In the genomic region with DNA sequence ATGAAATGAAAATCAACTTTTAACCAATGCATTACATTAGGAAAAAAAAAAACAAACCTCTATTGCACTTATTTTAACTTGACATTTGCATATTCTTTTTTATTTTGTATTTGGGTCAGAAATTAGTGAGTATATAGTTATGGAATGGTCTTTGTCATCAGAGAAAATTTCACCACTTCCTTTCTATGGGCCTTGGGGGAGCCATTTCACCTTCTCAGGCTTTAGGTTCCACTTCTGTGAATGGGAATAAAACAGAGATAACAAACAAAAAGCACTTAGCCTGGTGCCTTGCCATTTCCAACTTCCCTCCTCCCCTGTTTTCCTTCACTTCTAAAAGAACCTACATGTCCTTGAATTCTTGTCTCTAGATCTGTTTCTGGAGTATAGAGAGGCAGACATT, we compare ENCODE assay signal across 15 cellular contexts.
DNase-seq lines count a peak whose midpoint lies in the region; ATAC-seq, FAIRE-seq and TF ChIP-seq lines count a peak whose summit lies in the region.
"Had no signal": no experiment of that assay in that cellular context is flagged by ENCODE, and none has a peak within 500 bp of the region (broad histone marks: within the 10 kb centered on the region; RNA-seq: fewer than 3 reads in every experiment).

No MANE protein-coding gene starts in this region.

- CTCF ChIA-PET in K562 (lab: Yijun Ruan, JAX; ENCODE audit: low intra/inter-chr PET ratio): no interaction called here

- H3K4me1 ChIP-seq in K562 (replicated peaks in 1 of 2; ENCODE audit: control insufficient read depth in 2 of 2, insufficient read depth in 2 of 2, low read length in 2 of 2): no peaks in the 10 kb centered on the region
- H3K4me1 ChIP-seq in mesenchymal stem cell (ENCODE audit: control insufficient read depth, insufficient read depth, low read depth, low read length): no peaks in the 10 kb centered on the region
- no peaks in the 10 kb centered on the region for H3K4me1 ChIP-seq in small intestine (ENCODE audit: control insufficient read depth in 2 of 2, insufficient read depth in 1 of 2, low read depth in 1 of 2, low read length in 1 of 2)
- peaks cover 2% of the 10 kb centered on the region for H3K4me1 ChIP-seq in hepatocyte (ENCODE audit: insufficient read depth)

- ATAC-seq in K562 (peak; percentile 66), GM18519 (IDR thresholded peaks at IDR 0.05; ENCODE audit: low FRiP score, unreplicated experiment) (no peak)
- ATAC-seq: sciatic nerve had no signal

- H3K9me3 ChIP-seq in K562 (replicated peaks; ENCODE audit: control insufficient read depth, insufficient read depth, low read depth, low read length): no peaks in the 10 kb centered on the region
- H3K9me3 ChIP-seq in mesenchymal stem cell (ENCODE audit: control insufficient read depth, low read length): no peaks in the 10 kb centered on the region
- no peaks in the 10 kb centered on the region for H3K9me3 ChIP-seq in small intestine (ENCODE audit: control insufficient read depth, low read depth)
- H3K9me3 ChIP-seq in hepatocyte (ENCODE audit: low read depth): no peaks in the 10 kb centered on the region

- H2AFZ ChIP-seq in K562 (ENCODE audit: low read depth, low read length) (no peak overlapping the region), mesenchymal stem cell (ENCODE audit: low read depth, low read length) (no peak overlapping the region), hepatocyte (no peak overlapping the region)

- H3K27ac ChIP-seq in K562 (ENCODE audit: extremely low read depth, low read depth, low read length) (no peak overlapping the region), mesenchymal stem cell (ENCODE audit: low read length, poor library complexity, severe bottlenecking) (no peak overlapping the region), small intestine (ENCODE audit: low read depth in 1 of 2, low read length in 1 of 2) (no peak overlapping the region), hepatocyte (no peak overlapping the region), substantia nigra (ENCODE audit: low read depth, low read length, poor library complexity, severe bottlenecking) (no peak overlapping the region)

- no peaks in the 10 kb centered on the region for H3K36me3 ChIP-seq in K562 (ENCODE audit: control insufficient read depth, insufficient read depth, low read length)
- no peaks in the 10 kb centered on the region for H3K36me3 ChIP-seq in mesenchymal stem cell (ENCODE audit: control insufficient read depth in 1 of 2, insufficient read depth in 2 of 2, low read depth in 1 of 2, low read length in 2 of 2)
- no peaks in the 10 kb centered on the region for H3K36me3 ChIP-seq in small intestine (ENCODE audit: control insufficient read depth in 2 of 2, insufficient read depth in 2 of 2, low read length in 2 of 2)
- no peaks in the 10 kb centered on the region for H3K36me3 ChIP-seq in hepatocyte (replicated peaks; ENCODE audit: insufficient read depth, low read depth)

- H4K91ac ChIP-seq in mesenchymal stem cell (ENCODE audit: low read length): no peak overlapping the region

- TF ChIP-seq CTCF in K562 (IDR thresholded peaks at IDR 0.05 in 2 of 3, conservative IDR thresholded peaks at IDR 0.05 in 1 of 3; ENCODE audit: insufficient read depth in 2 of 3, low read depth in 1 of 3, low read length in 3 of 3): peak in 1 of 3 experiments; percentile 57; a peak in 2 of 6 replicates
- no peak for TF ChIP-seq CTCF in hepatocyte (IDR thresholded peaks at IDR 0.05; ENCODE audit: poor library complexity)

- no peak for FAIRE-seq in K562 (lab: Jason Lieb, UNC)
- no peak for FAIRE-seq in small intestine (lab: Jason Lieb, UNC)
- FAIRE-seq: GM19239 had no signal

- no peak for TF ChIP-seq EP300 in K562 (IDR thresholded peaks at IDR 0.05; ENCODE audit: low read length)

- H3K9me2 ChIP-seq in hepatocyte (replicated peaks; ENCODE audit: insufficient read depth): no peaks in the 10 kb centered on the region

- H3K79me2 ChIP-seq in K562 (ENCODE audit: control insufficient read depth, insufficient read depth, low read length) (no peaks in the 10 kb centered on the region), hepatocyte (no peaks in the 10 kb centered on the region)

- H3K4ac ChIP-seq in mesenchymal stem cell (ENCODE audit: low read depth in 1 of 2, low read length in 2 of 2): no peak overlapping the region

- no peak overlapping the region for H2BK120ac ChIP-seq in mesenchymal stem cell (ENCODE audit: low read depth, low read length)

- DNase-seq in GM03348 (ENCODE audit: low spot score) (peak; percentile 39), M059J (ENCODE audit: low read depth) (peak; percentile 68), K562 (ENCODE audit: extremely low read depth in 1 of 4, low spot score in 3 of 4) (peak in 1 of 4 experiments; percentile 23), mesenchymal stem cell (peak; percentile 19), small intestine (no peak), hepatocyte (ENCODE audit: low spot score) (no peak), substantia nigra (lab: John Stamatoyannopoulos, UW) (no peak)
- DNase-seq: activated CD4-positive, alpha-beta T cell treated with anti-CD3 and anti-CD28 coated beads, Interleukin-2, amount 10 ng/mL, durations not matched to agents 7 days and 5 days; activated effector memory CD4-positive, alpha-beta T cell treated with anti-CD3 and anti-CD28 coated beads, Interleukin-2, amount 50 U/mL, for 16 hours; COR-L47; NCI-H1436 treated with DMSO at 0.1 percent for 48 hours; NCI-H82 had no signal

- peak; percentile 60 to 67 for TF ChIP-seq RAD21 in K562 (CRISPR knock-in tag; conservative IDR thresholded peaks at IDR 0.05 in 1 of 2, IDR thresholded peaks at IDR 0.05 in 1 of 2)

- peak overlapping the region; percentile 23 for H2BK15ac ChIP-seq in mesenchymal stem cell (ENCODE audit: low read depth, poor library complexity, severe bottlenecking)

- H3K18ac ChIP-seq in mesenchymal stem cell (ENCODE audit: low read depth in 1 of 2, low read length in 2 of 2): peak overlapping the region in 1 of 2 experiments; percentile 54

- H3K4me2 ChIP-seq in K562 (ENCODE audit: insufficient read depth, low read length): no peak overlapping the region
- no peak overlapping the region for H3K4me2 ChIP-seq in mesenchymal stem cell (ENCODE audit: low read length, poor library complexity, severe bottlenecking)
- H3K4me2 ChIP-seq in hepatocyte: no peak overlapping the region

- no peak overlapping the region for H2BK12ac ChIP-seq in mesenchymal stem cell (ENCODE audit: low read length in 2 of 2)

- no peaks in the 10 kb centered on the region for H3K9me1 ChIP-seq in K562 (ENCODE audit: control insufficient read depth, insufficient read depth, low read length)

- no peak overlapping the region for H3K23ac ChIP-seq in mesenchymal stem cell (ENCODE audit: low read length in 2 of 2)

- H3K9ac ChIP-seq in K562 (ENCODE audit: insufficient read depth in 1 of 2, low read depth in 2 of 2, low read length in 2 of 2) (no peak overlapping the region), mesenchymal stem cell (ENCODE audit: low read length) (no peak overlapping the region)

- no peak overlapping the region for H4K8ac ChIP-seq in mesenchymal stem cell (ENCODE audit: low read length)

- POLR2A ChIA-PET in K562 (lab: Yijun Ruan, JAX): interaction anchor here (0.6 to 1.4 kb wide), 2 partner anchors 10 to 51 kb away, joined by 3 to 5 read pairs; no protein-coding TSS in a partner anchor

- H3K14ac ChIP-seq in mesenchymal stem cell (ENCODE audit: low read length in 2 of 2): no peak overlapping the region

- H3K79me1 ChIP-seq in mesenchymal stem cell (replicated peaks; ENCODE audit: low read length, poor library complexity, severe bottlenecking): no peaks in the 10 kb centered on the region

- H3K27me3 ChIP-seq in K562 (ENCODE audit: control insufficient read depth in 2 of 2, insufficient read depth in 2 of 2, low read length in 2 of 2): peaks cover 0 to 3% of the 10 kb centered on the region in 2 experiments; a peak in 1 of 5 replicates
- H3K27me3 ChIP-seq in mesenchymal stem cell (ENCODE audit: control insufficient read depth in 1 of 2, insufficient read depth in 1 of 2, low read length in 2 of 2): no peaks in the 10 kb centered on the region
- no peaks in the 10 kb centered on the region for H3K27me3 ChIP-seq in small intestine (ENCODE audit: control insufficient read depth in 2 of 2, insufficient read depth in 2 of 2, low read length in 2 of 2)
- H3K27me3 ChIP-seq in hepatocyte: no peaks in the 10 kb centered on the region

- H2AK5ac ChIP-seq in mesenchymal stem cell (ENCODE audit: low read length, severe bottlenecking): no peak overlapping the region

- no TSS peak for BruUV-seq in K562 (replicated peaks; lab: Mats Ljungman, UMichigan)

- in situ Hi-C loops in K562 (cut with MboI): no loop called here

- no peak overlapping the region for H2BK5ac ChIP-seq in mesenchymal stem cell (ENCODE audit: low read depth, low read length, poor library complexity, severe bottlenecking)

- no peak for TF ChIP-seq POLR2A in K562 (conservative IDR thresholded peaks at IDR 0.05)

- no peaks in the 10 kb centered on the region for H4K20me1 ChIP-seq in K562 (replicated peaks; ENCODE audit: control insufficient read depth, insufficient read depth, low read length)
- no peaks in the 10 kb centered on the region for H4K20me1 ChIP-seq in hepatocyte (ENCODE audit: insufficient read depth, poor library complexity, severe bottlenecking)

- no peak overlapping the region for H3K4me3 ChIP-seq in K562
- no peak overlapping the region for H3K4me3 ChIP-seq in mesenchymal stem cell (ENCODE audit: insufficient read depth in 1 of 2, low read depth in 1 of 2, low read length in 2 of 2)
- no peak overlapping the region for H3K4me3 ChIP-seq in small intestine (ENCODE audit: low read depth in 1 of 2, low read length in 2 of 2)
- no peak overlapping the region for H3K4me3 ChIP-seq in hepatocyte

- intact Hi-C loops in K562 (cut with micrococcal nuclease): no loop called here

TF ChIP-seq in K562, 482 proteins besides CTCF, POLR2A, EP300 and RAD21:
- TF ChIP-seq HNRNPH1 (optimal IDR thresholded peaks at IDR 0.05; ENCODE audit: low read depth, low read length) (no peak), ZNF75A (CRISPR knock-in tag; IDR thresholded peaks at IDR 0.05) (no peak)

Comparison
In these comparisons a context has a peak if more than half of its experiments do, and no peak if none do; other contexts are left out.
1. DNase-seq: peak in GM03348 (single experiment), M059J (single experiment) and mesenchymal stem cell (single experiment); none in small intestine (single experiment), hepatocyte (single experiment) and substantia nigra (0 of 49).